In genomic region chr2:130898553-130898952, GRCh38 we compare ENCODE assay signal across 23 cellular contexts.
"Had no signal": no experiment of that assay in that cellular context is flagged by ENCODE, and none has a peak within 500 bp of the region (broad histone marks: within the 10 kb centered on the region; RNA-seq: fewer than 3 reads in every experiment).

No MANE protein-coding gene starts in this region.

- H3K36me3 ChIP-seq: gastrocnemius medialis, heart right ventricle, left lung, pancreas, right lobe of liver, stomach, tibial artery had no signal

- H3K36me3 Mint-ChIP-seq: type B pancreatic cell had no signal

- H3K4me3 ChIP-seq: coronary artery, gastrocnemius medialis, heart right ventricle, left lung, pancreas, right lobe of liver, stomach, testis, tibial artery had no signal

- ATAC-seq: effector memory CD8-positive, alpha-beta T cell; gastrocnemius medialis; heart right ventricle; left cardiac atrium; left lung; naive thymus-derived CD4-positive, alpha-beta T cell; pancreas had no signal

- H3K9me3 Mint-ChIP-seq: effector memory CD8-positive, alpha-beta T cell; type B pancreatic cell had no signal

- H3K4me1 Mint-ChIP-seq: naive thymus-derived CD4-positive, alpha-beta T cell; nephron had no signal

- H3K9me3 ChIP-seq: gastrocnemius medialis, left lung, pancreas, right lobe of liver, stomach, testis had no signal

- H3K27ac Mint-ChIP-seq: effector memory CD8-positive, alpha-beta T cell; naive thymus-derived CD4-positive, alpha-beta T cell; nephron; type B pancreatic cell had no signal

- H3K4me1 ChIP-seq: gastrocnemius medialis, heart right ventricle, left lung, pancreas, right lobe of liver, stomach, testis, tibial artery had no signal

- H3K27me3 ChIP-seq: gastrocnemius medialis, pancreas, right lobe of liver, testis had no signal

- H3K4me3 Mint-ChIP-seq: effector memory CD8-positive, alpha-beta T cell; naive thymus-derived CD4-positive, alpha-beta T cell; nephron; type B pancreatic cell had no signal

- DNase-seq: effector memory CD8-positive, alpha-beta T cell; erythroblast; gastrocnemius medialis; heart right ventricle; hippocampal formation; left cardiac atrium; left lung; mesendoderm; midbrain; naive thymus-derived CD4-positive, alpha-beta T cell; nucleus accumbens; pancreas; right lobe of liver; small intestine; stimulated activated CD4-positive, alpha-beta T cell treated with anti-CD3 and anti-CD28 coated beads, Interleukin-15, amount 100 ng/mL, for 24 hours; stimulated activated CD4-positive, alpha-beta T cell treated with anti-CD3 and anti-CD28 coated beads, Interleukin-2, amount 100 ng/mL, for 48 hours; stimulated activated naive CD4-positive, alpha-beta T cell treated with Interleukin-2 at 50 U/mL for 16 hours; stomach; testis; tibial artery had no signal

- H3K27ac ChIP-seq: coronary artery, gastrocnemius medialis, heart right ventricle, left lung, pancreas, right lobe of liver, stomach, testis, tibial artery had no signal
